9 cellular contexts compared by ENCODE assay signal in genomic region chr14:54627325-54627717, GRCh38.
DNase-seq lines count a peak whose midpoint lies in the region; ATAC-seq and TF ChIP-seq lines count a peak whose summit lies in the region.
"Had no signal": no experiment of that assay in that cellular context is flagged by ENCODE, and none has a peak within 500 bp of the region (broad histone marks: within the 10 kb centered on the region; RNA-seq: fewer than 3 reads in every experiment).

No MANE protein-coding gene starts in this region.

- H3K4me3 ChIP-seq in thoracic aorta, result peak overlapping the region; percentile 59

- ATAC-seq in GM18511 (IDR thresholded peaks at IDR 0.05; ENCODE audit: unreplicated experiment) (peak; percentile 47), HG02588 (IDR thresholded peaks at IDR 0.05; ENCODE audit: unreplicated experiment) (peak; percentile 24), thoracic aorta (ENCODE audit: insufficient number of reproducible peaks, low FRiP score, low read depth) (no peak), omental fat pad (ENCODE audit: low FRiP score) (no peak)

- TF ChIP-seq CTCF in thoracic aorta (IDR thresholded peaks at IDR 0.05), result no peak
- TF ChIP-seq CTCF in omental fat pad (IDR thresholded peaks at IDR 0.05), result no peak

- no peaks in the 10 kb centered on the region for H3K27me3 Mint-ChIP-seq in activated CD4-positive, alpha-beta memory T cell treated with anti-CD3 and anti-CD28 coated beads for 36 hours
- peaks cover 0 to 4% (median 0%) of the 10 kb centered on the region in 3 donors for H3K27me3 Mint-ChIP-seq in immature natural killer cell (ENCODE audit: low read depth in 3 of 3)

- H3K36me3 Mint-ChIP-seq in activated CD4-positive, alpha-beta memory T cell treated with anti-CD3 and anti-CD28 coated beads for 36 hours, result peaks cover 2% of the 10 kb centered on the region
- H3K36me3 Mint-ChIP-seq in immature natural killer cell, result peaks cover 0 to 6% (median 0%) of the 10 kb centered on the region in 3 donors

- H3K4me1 ChIP-seq in thoracic aorta (ENCODE audit: control insufficient read depth in 1 of 2, low read depth in 2 of 2), result peaks cover 43 to 82% of the 10 kb centered on the region in 2 donors

- peaks cover 45% of the 10 kb centered on the region for H3K4me1 Mint-ChIP-seq in activated CD4-positive, alpha-beta memory T cell treated with anti-CD3 and anti-CD28 coated beads for 36 hours (ENCODE audit: low read depth)
- H3K4me1 Mint-ChIP-seq in immature natural killer cell, result peaks cover 49 to 50% of the 10 kb centered on the region in 2 donors

- H3K27ac Mint-ChIP-seq in activated CD4-positive, alpha-beta memory T cell treated with anti-CD3 and anti-CD28 coated beads for 36 hours, result peak overlapping the region; percentile 78
- H3K27ac Mint-ChIP-seq in immature natural killer cell, result peak overlapping the region; percentile 91 to 97 (median 94)

- DNase-seq in activated CD4-positive, alpha-beta memory T cell treated with anti-CD3 and anti-CD28 coated beads for 36 hours, result peak; percentile 17
- DNase-seq in immature natural killer cell (peak in 1 of 3 donors; percentile 50), thoracic aorta (ENCODE audit: low spot score) (no peak), NAMALWA (ENCODE audit: low spot score) (no peak), omental fat pad (ENCODE audit: low spot score) (no peak), AG08396 (ENCODE audit: low spot score) (no peak)

- H3K27me3 ChIP-seq in thoracic aorta (replicated peaks; ENCODE audit: insufficient read depth), result no peaks in the 10 kb centered on the region

- CTCF ChIA-PET in activated CD4-positive, alpha-beta memory T cell treated with anti-CD3 and anti-CD28 coated beads for 36 hours (lab: Charles Lee), result interaction anchor here (0.6 to 3.5 kb wide), 6 partner anchors 43 to 186 kb away, joined by 3 to 19 read pairs (median 4); no protein-coding TSS in a partner anchor

- no peaks in the 10 kb centered on the region for H3K9me3 ChIP-seq in thoracic aorta

- POLR2A ChIA-PET in activated CD4-positive, alpha-beta memory T cell treated with anti-CD3 and anti-CD28 coated beads for 36 hours (lab: Charles Lee), result interaction anchor here (0.7 kb wide), 1 partner anchor 42 kb away, joined by 5 read pairs; no protein-coding TSS in a partner anchor

- peaks cover 4% of the 10 kb centered on the region for H3K9me3 Mint-ChIP-seq in activated CD4-positive, alpha-beta memory T cell treated with anti-CD3 and anti-CD28 coated beads for 36 hours
- peaks cover 0 to under 1% (median 0%) of the 10 kb centered on the region in 6 donors for H3K9me3 Mint-ChIP-seq in immature natural killer cell

- peak overlapping the region; percentile 55 for H3K4me3 Mint-ChIP-seq in activated CD4-positive, alpha-beta memory T cell treated with anti-CD3 and anti-CD28 coated beads for 36 hours
- peak overlapping the region; percentile 80 to 88 (median 82) for H3K4me3 Mint-ChIP-seq in immature natural killer cell

- peak overlapping the region; percentile 67 to 69 for H3K27ac ChIP-seq in thoracic aorta
- H3K27ac ChIP-seq: HL-60 had no signal

- intact Hi-C loops in activated CD4-positive, alpha-beta memory T cell treated with anti-CD3 and anti-CD28 coated beads for 36 hours (cut with micrococcal nuclease), result loop anchor here (1.0 to 10.0 kb wide), 6 partner anchors 63 to 277 kb away; partner anchors contain the start of genes CGRRF1, CNIH1 and GCH1

- no peaks in the 10 kb centered on the region for H3K36me3 ChIP-seq in thoracic aorta

Comparison
In these comparisons a context has a peak if more than half of its experiments do, and no peak if none do; other contexts are left out.
1. ATAC-seq: peak in GM18511 (single experiment) and HG02588 (single experiment); none in thoracic aorta (single experiment) and omental fat pad (single experiment).